8 cellular contexts compared by ENCODE assay signal in genomic region chr6:104737567-104737966, GRCh38.
A peak's percentile ranks its signal among the peaks of the same experiment; 100 is the strongest.
DNase-seq lines count a peak whose midpoint lies in the region; ATAC-seq, FAIRE-seq and TF ChIP-seq lines count a peak whose summit lies in the region.
"Not testable (repeated sequence)": the region's sequence is repeated elsewhere in the genome, so short reads cannot be mapped to it uniquely, and the experiment has no call there.

No MANE protein-coding gene starts in this region.

- peak overlapping the region in 1 of 2 experiments; percentile 61; a peak in 2 of 5 replicates for H3K4me3 Mint-ChIP-seq in H9
- peak overlapping the region; percentile 58 for H3K4me3 Mint-ChIP-seq in WTC11
- not testable (repeated sequence) for H3K4me3 Mint-ChIP-seq in neural progenitor cell

- H4K91ac ChIP-seq in H9 (ENCODE audit: insufficient read length, low read depth, low read length) = not testable (repeated sequence)

- H4K20me1 ChIP-seq in H9 (ENCODE audit: control insufficient read depth, insufficient read depth, insufficient read length); neural progenitor cell (ENCODE audit: low read depth): not testable (repeated sequence)

- not testable (repeated sequence) for H2BK20ac ChIP-seq in H9 (ENCODE audit: low read depth, low read length, poor library complexity, severe bottlenecking)

- H3K27ac Mint-ChIP-seq in H9, WTC11, neural progenitor cell: not testable (repeated sequence)

- H3K9ac ChIP-seq in H9 (ENCODE audit: extremely low read depth, insufficient read length, low read length); kidney (ENCODE audit: low read length in 2 of 2); neural progenitor cell: not testable (repeated sequence)

- not testable (repeated sequence) for H3F3A ChIP-seq in neural progenitor cell (ENCODE audit: low read depth)

- POLR2A ChIA-PET in WTC11 (lab: Charles Lee) = interaction anchor here (0.6 kb wide), 1 partner anchor 15 kb away, joined by 6 read pairs; no protein-coding TSS in a partner anchor

- not testable (repeated sequence) for H3K4ac ChIP-seq in H9 (ENCODE audit: low read depth, low read length)

- H3K18ac ChIP-seq in H9 (ENCODE audit: insufficient read length, low read depth, low read length) = not testable (repeated sequence)

- H3K14ac ChIP-seq in H9 (ENCODE audit: insufficient read depth, low read length) = not testable (repeated sequence)

- H3K9me3 Mint-ChIP-seq in H9, WTC11, neural progenitor cell: not testable (repeated sequence)

- not testable (repeated sequence) for H3K79me1 ChIP-seq in H9 (ENCODE audit: insufficient read depth, low read depth, low read length, poor library complexity, severe bottlenecking)

- H3K4me3 ChIP-seq in kidney (ENCODE audit: low read length in 2 of 2); neural progenitor cell; spleen: not testable (repeated sequence)

- H4K8ac ChIP-seq in H9 (replicated peaks; ENCODE audit: insufficient read length, low read depth, low read length) = not testable (repeated sequence)

- not testable (repeated sequence) for FAIRE-seq in kidney (lab: Jason Lieb, UNC)

- H4K5ac ChIP-seq in H9 (ENCODE audit: insufficient read length, low read depth, low read length) = not testable (repeated sequence)

- CTCF ChIA-PET in WTC11 (lab: Charles Lee) = not testable (repeated sequence)

- not testable (repeated sequence) for H3K27me3 ChIP-seq in H9 (ENCODE audit: insufficient read depth, low read length); neural progenitor cell; spleen (replicated peaks in 1 of 7)

- not testable (repeated sequence) for H3K36me3 ChIP-seq in kidney (ENCODE audit: control insufficient read depth in 1 of 2, insufficient read depth in 2 of 2, low read length in 2 of 2); neural progenitor cell
- peaks cover 0 to 20% (median 0%) of the 10 kb centered on the region in 6 donors for H3K36me3 ChIP-seq in spleen

- H3K4me1 ChIP-seq in H9 (ENCODE audit: insufficient read depth, low read length); kidney (ENCODE audit: control insufficient read depth in 1 of 2, insufficient read depth in 1 of 2, low read depth in 1 of 2, low read length in 2 of 2); neural progenitor cell; spleen: not testable (repeated sequence)

- not testable (repeated sequence) for TF ChIP-seq POLR2A in spleen (IDR thresholded peaks at IDR 0.05)

- not testable (repeated sequence) for H2BK5ac ChIP-seq in H9 (ENCODE audit: insufficient read length, low read length)

- TF ChIP-seq CTCF in H9 (conservative IDR thresholded peaks at IDR 0.05); WTC11 (IDR thresholded peaks at IDR 0.05); kidney (IDR thresholded peaks at IDR 0.05; ENCODE audit: borderline replicate concordance, extremely low read depth, insufficient read depth); neural progenitor cell (IDR thresholded peaks at IDR 0.05); spleen (IDR thresholded peaks at IDR 0.05 in 8 of 11, conservative IDR thresholded peaks at IDR 0.05 in 3 of 11): not testable (repeated sequence)

- not testable (repeated sequence) for H3K79me2 ChIP-seq in H9 (ENCODE audit: insufficient read depth, low read length); neural progenitor cell (ENCODE audit: low read depth)

- not testable (repeated sequence) for H2AFZ ChIP-seq in H9 (ENCODE audit: low read length); neural progenitor cell (replicated peaks)

- not testable (repeated sequence) for H3K9me3 ChIP-seq in H9 (ENCODE audit: control insufficient read depth, low read depth, low read length); kidney (ENCODE audit: control insufficient read depth in 1 of 2, low read length in 2 of 2); neural progenitor cell (ENCODE audit: low read depth); spleen

- not testable (repeated sequence) for H2AK5ac ChIP-seq in H9 (ENCODE audit: insufficient read length, low read length)

- no CpG with 5 or more reads among the region's 16 CpGs for WGBS in H9 (ENCODE audit: extremely low coverage, insufficient read length, low lambda C conversion rate)
- 85 to 96% (median 89%) methylated on average over 5 to 16 of the region's 16 CpGs for WGBS in spleen, 5 donors

- not testable (repeated sequence) for H3K23me2 ChIP-seq in H9 (ENCODE audit: insufficient read length, low read depth, low read length, poor library complexity, severe bottlenecking)

- not testable (repeated sequence) for H2BK15ac ChIP-seq in H9 (ENCODE audit: low read depth, low read length)

- H3K23ac ChIP-seq in H9 (ENCODE audit: insufficient read length, low read depth, low read length) = not testable (repeated sequence)

- H3K27ac ChIP-seq in H9 (ENCODE audit: insufficient read length, low read depth, low read length); kidney (ENCODE audit: low read depth in 2 of 2, low read length in 2 of 2); neural progenitor cell; spleen: not testable (repeated sequence)

- peaks cover 5 to 14% (median 9%) of the 10 kb centered on the region in 3 experiments for H3K36me3 Mint-ChIP-seq in H9 (ENCODE audit: insufficient read depth in 1 of 3, low read depth in 3 of 3)
- not testable (repeated sequence) for H3K36me3 Mint-ChIP-seq in WTC11, neural progenitor cell

- not testable (repeated sequence) for ATAC-seq in WTC11, Right ventricle myocardium inferior

- H2BK120ac ChIP-seq in H9 (ENCODE audit: low read depth, low read length, poor library complexity, severe bottlenecking) = not testable (repeated sequence)

- H3T11ph ChIP-seq in H9 (ENCODE audit: low read length) = not testable (repeated sequence)

- not testable (repeated sequence) for H2BK12ac ChIP-seq in H9 (ENCODE audit: insufficient read length, low read depth, low read length)

- DNase-seq in ELF-1 (ENCODE audit: low read depth, low spot score) = peak; percentile 78
- DNase-seq in H9 = peak; percentile 74
- peak; percentile 68 for DNase-seq in NCI-H69 (lab: John Stamatoyannopoulos, UW)
- peak; percentile 86 for DNase-seq in WTC11 (ENCODE audit: low spot score)
- peak; percentile 50 for DNase-seq in Right ventricle myocardium inferior (ENCODE audit: missing footprints)
- DNase-seq in kidney = peak; percentile 68
- DNase-seq in neural progenitor cell (ENCODE audit: low spot score) = peak; percentile 33
- DNase-seq in spleen = peak; percentile 54

- intact Hi-C loops in Right ventricle myocardium inferior (cut with DNase I); kidney (cut with DNase I); spleen (cut with DNase I; ENCODE audit: low total_unique reads): not testable (repeated sequence)

- H3K56ac ChIP-seq in H9 (ENCODE audit: insufficient read length, low read depth, low read length) = not testable (repeated sequence)

- not testable (repeated sequence) for H3K4me1 Mint-ChIP-seq in H9, WTC11, neural progenitor cell

- not testable (repeated sequence) for H3K4me2 ChIP-seq in H9 (ENCODE audit: insufficient read depth, insufficient read length, low read length); neural progenitor cell

- H3K27me3 Mint-ChIP-seq in H9 (ENCODE audit: low read depth); WTC11 (ENCODE audit: low read depth); neural progenitor cell (ENCODE audit: insufficient read depth, low read depth): not testable (repeated sequence)

TF ChIP-seq in WTC11, 78 proteins besides CTCF, POLR2A, EP300 and RAD21:
- peak; percentile 75; the same call in 1 of the 2 replicates for TF ChIP-seq FOXK1 (CRISPR knock-in tag; IDR thresholded peaks at IDR 0.05)

Comparison
In these comparisons a context has a peak if more than half of its experiments do, and no peak if none do; other contexts are left out.
1. DNase-seq: peak in every context shown above with its lines; median percentile 86 in WTC11; 78 in ELF-1; 74 in H9; 68 in NCI-H69; 68 in kidney; 54 in spleen; 50 in Right ventricle myocardium inferior; 33 in neural progenitor cell.